Comparison of ENCODE assay signal across 11 cellular contexts in genomic region chr12:16573652-16574077, GRCh38. TPM values are rescaled to one million over a fixed set of nuclear protein-coding genes. Genes with fewer than 3 reads are reported as not detected.
DNase-seq lines count a peak whose midpoint lies in the region; ATAC-seq, FAIRE-seq and TF ChIP-seq lines count a peak whose summit lies in the region.
"Had no signal": no experiment of that assay in that cellular context is flagged by ENCODE, and none has a peak within 500 bp of the region (broad histone marks: within the 10 kb centered on the region; RNA-seq: fewer than 3 reads in every experiment).

No MANE protein-coding gene starts in this region.

- H3K27ac ChIP-seq in transverse colon: no peak overlapping the region
- H3K27ac ChIP-seq: adrenal gland had no signal

- ATAC-seq in HG03439 (IDR thresholded peaks at IDR 0.05; ENCODE audit: unreplicated experiment): no peak

- TF ChIP-seq EP300 in transverse colon (IDR thresholded peaks at IDR 0.05; ENCODE audit: low read depth): no peak

- in situ Hi-C loops in transverse colon (cut with MboI; ENCODE audit: low pct_ligation_motif_present in 1 of 4, low pct_unique_long_range_greater_than_20kb in 1 of 4, low sequenced_read_pairs in 3 of 4): no loop called here

- WGBS in transverse colon (ENCODE audit: low coverage in 1 of 2), 2 donors: 68% methylated on average over 16 of the region's 16 CpGs; no CpG with 5 or more reads in 1 of the 2 donors

- no peaks in the 10 kb centered on the region for H3K27me3 ChIP-seq in transverse colon
- H3K27me3 ChIP-seq: adrenal gland had no signal

- intact Hi-C loops in transverse colon (cut with DNase I; ENCODE audit: low total_unique reads): no loop called here

- TF ChIP-seq CTCF in cardiac fibroblast (IDR thresholded peaks at IDR 0.05; ENCODE audit: low read depth, low read length) (no peak), transverse colon (IDR thresholded peaks at IDR 0.05) (no peak)

- TF ChIP-seq POLR2A in transverse colon (IDR thresholded peaks at IDR 0.05) (no peak), GM12891 (IDR thresholded peaks at IDR 0.05; ENCODE audit: low read depth, low read length) (no peak)

- no peak for FAIRE-seq in GM12891 (lab: Jason Lieb, UNC)

- H3K4me3 ChIP-seq in cardiac fibroblast (replicated peaks in 1 of 2; ENCODE audit: low read depth in 2 of 2, low read length in 2 of 2) (no peak overlapping the region), transverse colon (no peak overlapping the region)
- H3K4me3 ChIP-seq: adrenal gland had no signal

- H3K9me3 ChIP-seq in transverse colon: no peaks in the 10 kb centered on the region
- H3K9me3 ChIP-seq: adrenal gland had no signal

- H3K4me1 ChIP-seq in transverse colon: no peaks in the 10 kb centered on the region
- H3K4me1 ChIP-seq: adrenal gland had no signal

- DNase-seq in NCI-H2171 (lab: John Stamatoyannopoulos, UW) (peak; percentile 20), cardiac fibroblast (ENCODE audit: low read depth in 2 of 2) (peak; percentile 56 to 95), left kidney (ENCODE audit: low read depth, low spot score) (peak; percentile 61), transverse colon (peak; percentile 11), GM12891 (ENCODE audit: insufficient read length, low spot score) (no peak), AG08395 (ENCODE audit: low spot score) (no peak)
- DNase-seq: activated CD4-positive, alpha-beta memory T cell treated with anti-CD3 and anti-CD28 coated beads for 36 hours; NCI-H187 treated with DMSO at 0.1 percent for 48 hours; stimulated activated CD4-positive, alpha-beta T cell treated with anti-CD3 and anti-CD28 coated beads, Interleukin-1b, Interleukin-23, amount 100 ng/mL, for 48 hours had no signal

- H3K36me3 ChIP-seq in transverse colon: no peaks in the 10 kb centered on the region
- H3K36me3 ChIP-seq: adrenal gland had no signal

TF ChIP-seq in GM12891, 5 proteins besides CTCF, POLR2A, EP300 and RAD21:
- TF ChIP-seq POLR2AphosphoS5 (IDR thresholded peaks at IDR 0.05; ENCODE audit: low read depth, low read length) (no peak), TAF1 (IDR thresholded peaks at IDR 0.05; ENCODE audit: low read depth, low read length) (no peak), PAX5 (IDR thresholded peaks at IDR 0.05; ENCODE audit: insufficient read depth, low read length, severe bottlenecking) (no peak), POU2F2 (IDR thresholded peaks at IDR 0.05; ENCODE audit: low read depth, low read length) (no peak), SPI1 (IDR thresholded peaks at IDR 0.05; ENCODE audit: low read depth, low read length) (no peak)
TF ChIP-seq in GM12891: peak in this region for 0.

RNA-seq across cellular contexts. Expression of gene LMO3, which starts 32.3 kb away (rescaled TPM):
- 10 to 100 TPM in 3 of 4 donors, 1 to 10 TPM in 1; 9.2 to 55.1 (median 41.0) TPM for total RNA-seq in transverse colon
- 0.23 TPM for polyA plus RNA-seq in GM12891 (2012; ENCODE audit: low read depth, missing spikeins)
- total RNA-seq: activated CD4-positive, alpha-beta memory T cell treated with anti-CD3 and anti-CD28 coated beads for 36 hours had no signal

Comparison
In these comparisons a context has a peak if more than half of its experiments do, and no peak if none do; other contexts are left out.
1. DNase-seq: peak in NCI-H2171 (single experiment), cardiac fibroblast (2 of 2), left kidney (single experiment) and transverse colon (single experiment); none in GM12891 (single experiment) and AG08395 (single experiment).